In the genomic region with DNA sequence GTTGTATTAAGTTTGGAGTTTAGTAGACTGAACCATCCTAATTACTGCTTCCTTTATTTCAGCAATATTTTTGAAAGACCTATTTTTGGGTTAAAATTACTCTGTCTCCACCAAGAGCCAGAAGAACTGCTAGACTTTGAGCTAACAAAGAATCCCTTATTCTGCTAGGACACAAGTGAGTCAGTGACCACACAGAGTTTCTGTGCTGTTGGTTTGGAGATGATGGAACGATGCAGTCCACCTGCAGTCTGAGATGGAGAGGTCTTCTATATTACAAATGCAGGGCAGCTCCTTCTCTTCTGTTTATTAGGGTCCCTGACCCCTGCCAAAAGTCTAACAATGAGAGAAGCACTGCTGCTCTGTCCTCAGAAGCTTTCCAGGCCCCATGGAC, we compare ENCODE assay signal across 27 cellular contexts. TPM values are rescaled to one million over a fixed set of nuclear protein-coding genes. Genes with fewer than 3 reads are reported as not detected.
DNase-seq lines count a peak whose midpoint lies in the region; ATAC-seq, FAIRE-seq and TF ChIP-seq lines count a peak whose summit lies in the region.
"Had no signal": no experiment of that assay in that cellular context is flagged by ENCODE, and none has a peak within 500 bp of the region (broad histone marks: within the 10 kb centered on the region; RNA-seq: fewer than 3 reads in every experiment).

No MANE protein-coding gene starts in this region.

- dilution Hi-C loops in mammary epithelial cell (cut with HindIII; ENCODE audit: low sequenced_read_pairs) = no loop called here

- TF ChIP-seq CTCF in mammary epithelial cell (conservative IDR thresholded peaks at IDR 0.05 in 1 of 2, IDR thresholded peaks at IDR 0.05 in 1 of 2; ENCODE audit: extremely low read depth in 1 of 2, insufficient read depth in 1 of 2, low read depth in 1 of 2, low read length in 2 of 2) (no peak), MCF 10A (IDR thresholded peaks at IDR 0.05; ENCODE audit: unreplicated experiment) (no peak)

- CTCF ChIA-PET in mammary epithelial cell (lab: Charles Lee; ENCODE audit: low non-redundant PET) = no interaction called here
- CTCF ChIA-PET in MCF 10A (lab: Yijun Ruan, JAX) = interaction anchor here (1.1 kb wide), 1 partner anchor 76 kb away, joined by 3 read pairs; no protein-coding TSS in a partner anchor

- in situ Hi-C loops in mammary epithelial cell (cut with MboI; ENCODE audit: low sequenced_read_pairs in 2 of 2) = no loop called here

- H3K4me1 ChIP-seq in mammary epithelial cell (ENCODE audit: insufficient read depth, low read length) = no peaks in the 10 kb centered on the region

- H2AFZ ChIP-seq in mammary epithelial cell (ENCODE audit: low read depth, low read length) = no peak overlapping the region

- H3K27ac Mint-ChIP-seq in MCF 10A (ENCODE audit: low read depth, unreplicated experiment) = no peak overlapping the region
- H3K27ac Mint-ChIP-seq: activated B cell treated with CpG ODN at 0.5 μM for 24 hours; B cell; brain; naive thymus-derived CD4-positive, alpha-beta T cell; stimulated activated naive CD8-positive, alpha-beta T cell treated with anti-CD3 and anti-CD28 coated beads, Interleukin-15, amount 100 ng/mL, for 72 hours had no signal

- H3K9me3 Mint-ChIP-seq in MCF 10A (ENCODE audit: unreplicated experiment) = no peaks in the 10 kb centered on the region
- H3K9me3 Mint-ChIP-seq: activated B cell treated with CpG ODN at 0.5 μM for 24 hours; brain; stimulated activated naive CD8-positive, alpha-beta T cell treated with anti-CD3 and anti-CD28 coated beads, Interleukin-15, amount 100 ng/mL, for 72 hours had no signal

- no peak overlapping the region for H3K9ac ChIP-seq in mammary epithelial cell (ENCODE audit: insufficient read depth, low read length)

- no peaks in the 10 kb centered on the region for H3K27me3 ChIP-seq in mammary epithelial cell (ENCODE audit: insufficient read depth, low read length)

- DNase-seq in mammary epithelial cell (peak; percentile 66), MCF 10A (ENCODE audit: unreplicated experiment) (no peak), LHCN-M2 (ENCODE audit: low read depth) (peak; percentile 41), fibroblast of peridontal ligament (ENCODE audit: extremely low read depth) (peak; percentile 35), GM12892 (ENCODE audit: insufficient read length) (no peak), NCI-H128 (lab: John Stamatoyannopoulos, UW; ENCODE audit: unreplicated experiment) (no peak)
- DNase-seq: activated B cell treated with CpG ODN at 0.5 μM for 24 hours; activated CD4-positive, alpha-beta T cell treated with anti-CD3 and anti-CD28 coated beads, Interleukin-2, amount 50 U/mL, for 48 hours; activated effector memory CD4-positive, alpha-beta T cell treated with Interleukin-2 at 50 U/mL for 16 hours; effector memory CD4-positive, alpha-beta T cell; kidney glomerular epithelial cell; mesenchymal stem cell; naive thymus-derived CD4-positive, alpha-beta T cell; NCI-H1417; NCI-H446 treated with DMSO at 0.1 percent for 48 hours; NK-92 treated with Interleukin-12 subunit alpha and Interleukin-12 subunit beta, amount 100 ng/mL, for 24 hours; retina; stimulated activated CD4-positive, alpha-beta T cell treated with anti-CD3 and anti-CD28 coated beads, Interleukin-4, amount 100 ng/mL, for 4 hours; stimulated activated naive CD8-positive, alpha-beta T cell treated with anti-CD3 and anti-CD28 coated beads, Interleukin-15, amount 100 ng/mL, for 72 hours; trophoblast cell had no signal

- H3K9me3 ChIP-seq in mammary epithelial cell (replicated peaks; ENCODE audit: insufficient read depth, low read length) = peaks cover 3% of the 10 kb centered on the region

- intact Hi-C loops in mammary epithelial cell (cut with micrococcal nuclease) = loop anchor here (10.0 kb wide), 1 partner anchor 78 kb away; no protein-coding TSS in a partner anchor
- intact Hi-C loops in MCF 10A (cut with micrococcal nuclease) = no loop called here

- TF ChIP-seq POLR2A in GM12892 (IDR thresholded peaks at IDR 0.05; ENCODE audit: low read depth, low read length) = no peak

- BruUV-seq in mammary epithelial cell (replicated peaks; lab: Mats Ljungman, UMichigan) (no TSS peak), MCF 10A (replicated peaks; lab: Mats Ljungman, UMichigan) (no TSS peak)

- H3K27ac ChIP-seq in mammary epithelial cell (ENCODE audit: insufficient read depth, low read depth, low read length) (no peak overlapping the region), temporal lobe (ENCODE audit: low read depth, low read length) (peak overlapping the region; percentile 77)
- H3K27ac ChIP-seq: 22Rv1 had no signal

- no peaks in the 10 kb centered on the region for H4K20me1 ChIP-seq in mammary epithelial cell (ENCODE audit: insufficient read depth, low read length)

- FAIRE-seq in GM12892 (lab: Jason Lieb, UNC) = no peak
- FAIRE-seq: GM12891, RCC 7860 had no signal

- no peak overlapping the region for H3K4me3 ChIP-seq in mammary epithelial cell (replicated peaks in 1 of 3; ENCODE audit: insufficient read depth in 1 of 3, low read depth in 2 of 3, low read length in 3 of 3)

- H3K36me3 Mint-ChIP-seq in MCF 10A (ENCODE audit: insufficient read depth, unreplicated experiment) = no peaks in the 10 kb centered on the region
- H3K36me3 Mint-ChIP-seq: brain had no signal

- no peak for ATAC-seq in HG02885 (IDR thresholded peaks at IDR 0.05; ENCODE audit: poor library complexity, unreplicated experiment)
- ATAC-seq: naive thymus-derived CD4-positive, alpha-beta T cell; stimulated activated naive CD8-positive, alpha-beta T cell treated with anti-CD3 and anti-CD28 coated beads, Interleukin-15, amount 100 ng/mL, for 72 hours had no signal

- no peak overlapping the region for H3K4me3 Mint-ChIP-seq in MCF 10A (ENCODE audit: unreplicated experiment)
- H3K4me3 Mint-ChIP-seq: activated B cell treated with CpG ODN at 0.5 μM for 24 hours; B cell; brain; naive thymus-derived CD4-positive, alpha-beta T cell; stimulated activated naive CD8-positive, alpha-beta T cell treated with anti-CD3 and anti-CD28 coated beads, Interleukin-15, amount 100 ng/mL, for 72 hours had no signal

- no peaks in the 10 kb centered on the region for H3K4me1 Mint-ChIP-seq in MCF 10A (ENCODE audit: insufficient read depth, unreplicated experiment)
- H3K4me1 Mint-ChIP-seq: activated B cell treated with CpG ODN at 0.5 μM for 24 hours; B cell; naive thymus-derived CD4-positive, alpha-beta T cell; stimulated activated naive CD8-positive, alpha-beta T cell treated with anti-CD3 and anti-CD28 coated beads, Interleukin-15, amount 100 ng/mL, for 72 hours had no signal

- 64% methylated on average over 1 of the region's 1 CpG for WGBS in mammary epithelial cell (ENCODE audit: low coverage, missing lambda C conversion rate)

- H3K27me3 Mint-ChIP-seq in MCF 10A (ENCODE audit: insufficient read depth, unreplicated experiment) = peaks cover 2% of the 10 kb centered on the region

- POLR2A ChIA-PET in MCF 10A (lab: Yijun Ruan, JAX) = no interaction called here

- no peaks in the 10 kb centered on the region for H3K36me3 ChIP-seq in mammary epithelial cell (ENCODE audit: insufficient read depth, low read length)

- H3K79me2 ChIP-seq in mammary epithelial cell (ENCODE audit: insufficient read depth, low read length) = no peaks in the 10 kb centered on the region

- H3K4me2 ChIP-seq in mammary epithelial cell (ENCODE audit: insufficient read depth, low read depth, low read length) = no peak overlapping the region

RNA-seq across cellular contexts. Expression of a gene that starts 6.7 kb away (rescaled TPM):
- under 1 TPM; 0.17 to 0.35 TPM for total RNA-seq in mammary epithelial cell
- polyA plus RNA-seq in mammary epithelial cell = 0.18 TPM
- 7.6 TPM for polyA minus RNA-seq in mammary epithelial cell
- not detected in 2 replicates for total RNA-seq in MCF 10A (2022)
- 36.0 and 40.2 TPM in 2 replicates for total RNA-seq in LHCN-M2 (2014; rRNA removed)
- 20.0 TPM for polyA plus RNA-seq in LHCN-M2 (2012)
- total RNA-seq in temporal lobe = 28.0 TPM
- polyA plus RNA-seq in GM12892 (2012; ENCODE audit: missing spikeins) = not detected
- total RNA-seq: B cell; naive thymus-derived CD4-positive, alpha-beta T cell had no signal
- polyA plus RNA-seq: naive thymus-derived CD4-positive, alpha-beta T cell had no signal

Comparison
In these comparisons a context has a peak if more than half of its experiments do, and no peak if none do; other contexts are left out.
1. DNase-seq: peak in mammary epithelial cell (single experiment), LHCN-M2 (single experiment) and fibroblast of peridontal ligament (single experiment); none in MCF 10A (single experiment), GM12892 (single experiment) and NCI-H128 (single experiment).
2. RNA of a gene that starts 6.7 kb away (total RNA-seq): 36.0 to 40.2 TPM in LHCN-M2 and 28.0 TPM in temporal lobe (single experiment); 0.17 to 0.35 TPM in mammary epithelial cell and not detected in MCF 10A; every median in the first group is over 10 times any median in the second.